ENCODE assay signal across 17 cellular contexts in genomic region chr22:46635756-46636155, GRCh38. TPM values are rescaled to one million over a fixed set of nuclear protein-coding genes. Genes with fewer than 3 reads are reported as not detected.
DNase-seq lines count a peak whose midpoint lies in the region; ATAC-seq and TF ChIP-seq lines count a peak whose summit lies in the region.
"Had no signal": no experiment of that assay in that cellular context is flagged by ENCODE, and none has a peak within 500 bp of the region (broad histone marks: within the 10 kb centered on the region; RNA-seq: fewer than 3 reads in every experiment).

No MANE protein-coding gene starts in this region.

- peak; percentile 77 for ATAC-seq in GM23338
- peak in 7 of 8 donors; percentile 2 to 46 (median 23) for ATAC-seq in heart right ventricle
- no peak for ATAC-seq in HG02623 (IDR thresholded peaks at IDR 0.05; ENCODE audit: unreplicated experiment)
- ATAC-seq: activated T-helper 17 cell treated with anti-CD3 and anti-CD28 coated beads, Interleukin-2, amount 50 U/mL, for 72 hours had no signal

- H3K4me1 Mint-ChIP-seq in GM23338: peaks cover 21% of the 10 kb centered on the region
- H3K4me1 Mint-ChIP-seq in neural crest cell: peaks cover 11% of the 10 kb centered on the region

- DNase-seq in GM23338 (ENCODE audit: low spot score) (peak; percentile 44), heart right ventricle (peak in 1 of 2 donors; percentile 25), neural crest cell (ENCODE audit: low read depth, low spot score) (no peak), NCI-H1694 treated with DMSO at 0.1 percent for 48 hours (lab: John Stamatoyannopoulos, UW) (no peak), mucosa of gallbladder (ENCODE audit: low spot score) (no peak), NOMO-1 treated with DMSO at 0.1 percent for 48 hours (lab: John Stamatoyannopoulos, UW; ENCODE audit: unreplicated experiment) (no peak)
- DNase-seq: activated CD4-positive, alpha-beta memory T cell treated with anti-CD3 and anti-CD28 coated beads for 36 hours; DMS79; NCI-H2081 treated with DMSO at 0.1 percent for 48 hours; NCI-H69; ovary; substantia nigra; T1000 had no signal

- peak overlapping the region in 4 of 11 experiments; percentile 5 to 30 (median 22); a peak in 2 of 22 replicates for H3K9ac ChIP-seq in BLaER1 treated with 17β-estradiol and CSF1 and Interleukin-3, amounts not matched to agents 10 nM and 100 nM

- H3K27me3 ChIP-seq in BLaER1 treated with 17β-estradiol and CSF1 and Interleukin-3, amounts not matched to agents 10 nM and 100 nM: peaks cover 0 to 24% (median 0%) of the 10 kb centered on the region in 11 experiments; a peak in 4 of 22 replicates
- H3K27me3 ChIP-seq in GM23338 (ENCODE audit: insufficient read depth) (no peaks in the 10 kb centered on the region), heart right ventricle (no peaks in the 10 kb centered on the region)
- H3K27me3 ChIP-seq: ovary had no signal

- H3K9me3 Mint-ChIP-seq in GM23338: peaks cover 3% of the 10 kb centered on the region; the same call in 2 of the 3 replicates
- H3K9me3 Mint-ChIP-seq in neural crest cell: no peaks in the 10 kb centered on the region
- H3K9me3 Mint-ChIP-seq: activated CD4-positive, alpha-beta memory T cell treated with anti-CD3 and anti-CD28 coated beads for 36 hours; activated T-helper 17 cell treated with anti-CD3 and anti-CD28 coated beads, Interleukin-2, amount 50 U/mL, for 72 hours; dendritic cell treated with granulocyte-macrophage colony-stimulating factor and Interleukin-4, amounts not matched to agents 40 ng/mL and 50 ng/mL, for 4 days had no signal

- H3K4me3 Mint-ChIP-seq in GM23338 (no peak overlapping the region), neural crest cell (no peak overlapping the region)
- H3K4me3 Mint-ChIP-seq: activated CD4-positive, alpha-beta memory T cell treated with anti-CD3 and anti-CD28 coated beads for 36 hours; activated T-helper 17 cell treated with anti-CD3 and anti-CD28 coated beads, Interleukin-2, amount 50 U/mL, for 72 hours; dendritic cell treated with granulocyte-macrophage colony-stimulating factor and Interleukin-4, amounts not matched to agents 40 ng/mL and 50 ng/mL, for 4 days had no signal

- H3K4me3 ChIP-seq in BLaER1 treated with 17β-estradiol and CSF1 and Interleukin-3, amounts not matched to agents 10 nM and 100 nM: no peak overlapping the region
- H3K4me3 ChIP-seq in GM23338: no peak overlapping the region
- H3K4me3 ChIP-seq in heart right ventricle: no peak overlapping the region
- H3K4me3 ChIP-seq: ovary had no signal

- intact Hi-C loops in heart right ventricle (cut with DNase I): no loop called here

- H3F3A ChIP-seq in GM23338 (replicated peaks; ENCODE audit: low read depth): no peaks in the 10 kb centered on the region

- no peaks in the 10 kb centered on the region for H3K79me2 ChIP-seq in GM23338 (replicated peaks; ENCODE audit: insufficient read depth)

- H3K27ac ChIP-seq in BLaER1 treated with 17β-estradiol and CSF1 and Interleukin-3, amounts not matched to agents 10 nM and 100 nM: no peak overlapping the region
- H3K27ac ChIP-seq in GM23338 (ENCODE audit: low read depth): no peak overlapping the region; the same call in 1 of the 2 replicates
- peak overlapping the region in 7 of 10 donors; percentile 14 to 74 (median 53) for H3K27ac ChIP-seq in heart right ventricle
- H3K27ac ChIP-seq: ovary had no signal

- H4K20me1 ChIP-seq in BLaER1 treated with 17β-estradiol and CSF1 and Interleukin-3, amounts not matched to agents 10 nM and 100 nM: peaks cover 38 to 86% (median 65%) of the 10 kb centered on the region in 11 experiments; a peak in 20 of 22 replicates
- H4K20me1 ChIP-seq in GM23338 (replicated peaks; ENCODE audit: insufficient read depth): no peaks in the 10 kb centered on the region

- peak; percentile 19 to 43; a peak in 3 of 4 replicates for TF ChIP-seq CTCF in GM23338 (conservative IDR thresholded peaks at IDR 0.05; ENCODE audit: low read depth in 2 of 2)
- peak in 3 of 9 donors; percentile 12 to 20 (median 18) for TF ChIP-seq CTCF in heart right ventricle (IDR thresholded peaks at IDR 0.05)
- peak; percentile 25 for TF ChIP-seq CTCF in neural crest cell (conservative IDR thresholded peaks at IDR 0.05)

- H3K27me3 Mint-ChIP-seq in GM23338 (ENCODE audit: insufficient read depth, low read depth, poor library complexity): peaks cover 8% of the 10 kb centered on the region
- no peaks in the 10 kb centered on the region for H3K27me3 Mint-ChIP-seq in neural crest cell (ENCODE audit: low read depth)
- H3K27me3 Mint-ChIP-seq: activated CD4-positive, alpha-beta memory T cell treated with anti-CD3 and anti-CD28 coated beads for 36 hours; activated T-helper 17 cell treated with anti-CD3 and anti-CD28 coated beads, Interleukin-2, amount 50 U/mL, for 72 hours; dendritic cell treated with granulocyte-macrophage colony-stimulating factor and Interleukin-4, amounts not matched to agents 40 ng/mL and 50 ng/mL, for 4 days had no signal

- no peak overlapping the region for H2AFZ ChIP-seq in GM23338

- H3K4me2 ChIP-seq in BLaER1 treated with 17β-estradiol and CSF1 and Interleukin-3, amounts not matched to agents 10 nM and 100 nM: peak overlapping the region in 8 of 11 experiments; percentile 53 to 77 (median 62); a peak in 14 of 22 replicates
- no peak overlapping the region for H3K4me2 ChIP-seq in GM23338

- peaks cover 19 to 89% (median 81%) of the 10 kb centered on the region in 10 experiments for H3K4me1 ChIP-seq in BLaER1 treated with 17β-estradiol and CSF1 and Interleukin-3, amounts not matched to agents 10 nM and 100 nM
- no peaks in the 10 kb centered on the region for H3K4me1 ChIP-seq in GM23338 (ENCODE audit: insufficient read depth)
- peaks cover 7 to 54% (median 39%) of the 10 kb centered on the region in 9 donors for H3K4me1 ChIP-seq in heart right ventricle

- H3K27ac Mint-ChIP-seq in GM23338: no peak overlapping the region
- H3K27ac Mint-ChIP-seq in neural crest cell (ENCODE audit: unreplicated experiment): no peak overlapping the region
- H3K27ac Mint-ChIP-seq: activated CD4-positive, alpha-beta memory T cell treated with anti-CD3 and anti-CD28 coated beads for 36 hours; activated T-helper 17 cell treated with anti-CD3 and anti-CD28 coated beads, Interleukin-2, amount 50 U/mL, for 72 hours; dendritic cell treated with granulocyte-macrophage colony-stimulating factor and Interleukin-4, amounts not matched to agents 40 ng/mL and 50 ng/mL, for 4 days had no signal

- no peaks in the 10 kb centered on the region for H3K9me2 ChIP-seq in GM23338 (ENCODE audit: insufficient read depth)

- H3K9me3 ChIP-seq in BLaER1 treated with 17β-estradiol and CSF1 and Interleukin-3, amounts not matched to agents 10 nM and 100 nM (replicated peaks in 1 of 11): no peaks in the 10 kb centered on the region
- no peaks in the 10 kb centered on the region for H3K9me3 ChIP-seq in heart right ventricle
- H3K9me3 ChIP-seq: ovary had no signal

- peaks cover 0 to 41% (median 13%) of the 10 kb centered on the region in 11 experiments; a peak in 13 of 22 replicates for H3K36me3 ChIP-seq in BLaER1 treated with 17β-estradiol and CSF1 and Interleukin-3, amounts not matched to agents 10 nM and 100 nM
- H3K36me3 ChIP-seq in GM23338 (ENCODE audit: insufficient read depth) (no peaks in the 10 kb centered on the region), heart right ventricle (peaks cover 0 to 19% (median 0%) of the 10 kb centered on the region in 9 donors)
- H3K36me3 ChIP-seq: ovary had no signal

- H3K36me3 Mint-ChIP-seq in GM23338 (ENCODE audit: low read depth) (no peaks in the 10 kb centered on the region; the same call in 2 of the 3 replicates), neural crest cell (ENCODE audit: low read depth) (no peaks in the 10 kb centered on the region)
- H3K36me3 Mint-ChIP-seq: activated CD4-positive, alpha-beta memory T cell treated with anti-CD3 and anti-CD28 coated beads for 36 hours had no signal

- 58 to 62% methylated on average over 11 of the region's 11 CpGs for WGBS in heart right ventricle, 2 donors

TF ChIP-seq in GM23338, 12 proteins besides CTCF, POLR2A, EP300 and RAD21 (continues in another document):
- TF ChIP-seq REST (IDR thresholded peaks at IDR 0.05; ENCODE audit: unreplicated experiment) (no peak), POLR2AphosphoS5 (IDR thresholded peaks at IDR 0.05; ENCODE audit: low read depth) (no peak)

RNA-seq across cellular contexts. Expression of gene GRAMD4, which starts 15.6 kb away (rescaled TPM):
- 19.7 and 81.8 TPM in 2 replicates for total RNA-seq in GM23338 (2014; rRNA removed; shearing (Covaris generic))
- polyA plus RNA-seq in GM23338 (2016; fragmentation: Nextera tagmentation; extraction: Ambion mirVana) (2.7 and 3.1 TPM in 2 replicates), heart right ventricle (10 to 100 TPM; 29.3 to 33.3 TPM)
- total RNA-seq in heart right ventricle (100 to 1,000 TPM in 3 of 10 donors, 10 to 100 TPM in 7; 53.9 to 143 (median 71.0) TPM), neural crest cell (32.3 and 34.1 TPM in 2 replicates), mucosa of gallbladder (142 TPM)

Comparison
In these comparisons a context has a peak if more than half of its experiments do, and no peak if none do; other contexts are left out.
1. H3K27ac ChIP-seq: peak in heart right ventricle (7 of 10); none in BLaER1 treated with 17β-estradiol and CSF1 and Interleukin-3, amounts not matched to agents 10 nM and 100 nM (0 of 11) and GM23338 (single experiment).